ENCODE assay signal across 27 cellular contexts in the genomic region with DNA sequence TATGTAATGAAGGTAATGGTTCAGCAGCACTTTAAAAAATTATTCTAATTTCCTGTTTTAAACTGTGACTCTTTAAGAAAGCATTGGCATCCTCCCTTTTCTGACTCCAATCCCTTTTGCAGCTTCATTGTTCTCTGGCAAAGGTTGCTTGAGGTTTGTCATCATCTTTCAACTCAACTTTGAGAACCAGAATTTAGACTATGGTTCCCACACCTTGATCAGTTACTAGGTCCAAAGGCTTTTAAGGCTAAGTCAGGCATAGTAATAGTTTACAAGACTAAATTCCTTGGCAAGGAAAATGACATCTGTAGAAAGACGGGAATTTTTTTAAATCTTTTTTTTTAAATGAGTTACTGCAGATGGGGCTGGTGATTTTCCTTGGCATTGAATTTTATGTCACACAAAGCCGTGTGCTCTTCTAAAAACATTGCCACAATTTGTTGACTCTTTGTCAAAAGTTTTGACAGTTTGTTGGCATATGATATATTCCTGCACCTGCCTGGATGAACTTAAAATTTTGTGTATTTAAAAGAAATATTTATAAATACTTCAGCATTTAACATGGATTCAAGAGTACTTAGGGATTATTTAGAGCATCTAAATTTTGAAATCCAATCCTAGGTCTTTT.
"Had no signal": no experiment of that assay in that cellular context is flagged by ENCODE, and none has a peak within 500 bp of the region (broad histone marks: within the 10 kb centered on the region; RNA-seq: fewer than 3 reads in every experiment).

No MANE protein-coding gene starts in this region.

- H3K27me3 ChIP-seq: hepatocyte, ovary, right atrium auricular region, spleen, tibial nerve had no signal

- H3K27me3 Mint-ChIP-seq: activated naive CD4-positive, alpha-beta T cell treated with anti-CD3 and anti-CD28 coated beads, Interleukin-2, amount 10 ng/mL, durations not matched to agents 7 days and 5 days; activated naive CD8-positive, alpha-beta T cell treated with anti-CD3 and anti-CD28 coated beads, Interleukin-2, amount 10 ng/mL, durations not matched to agents 7 days and 5 days; effector memory CD8-positive, alpha-beta T cell had no signal

- H3K9me3 Mint-ChIP-seq: activated naive CD8-positive, alpha-beta T cell treated with anti-CD3 and anti-CD28 coated beads, Interleukin-2, amount 10 ng/mL, durations not matched to agents 7 days and 5 days had no signal

- H3K4me3 ChIP-seq: hepatocyte, left ventricle myocardium inferior, lung, ovary, prostate gland, right atrium auricular region, spleen, tibial nerve had no signal

- ATAC-seq: effector memory CD8-positive, alpha-beta T cell; naive thymus-derived CD4-positive, alpha-beta T cell; T-cell had no signal

- H3K4me2 ChIP-seq: hepatocyte had no signal

- H2AFZ ChIP-seq: hepatocyte had no signal

- H3K79me2 ChIP-seq: hepatocyte had no signal

- H3K9me3 ChIP-seq: ovary, prostate gland had no signal

- H3K36me3 ChIP-seq: left ventricle myocardium inferior, ovary, prostate gland, right atrium auricular region, spleen, tibial nerve had no signal

- H3K36me3 Mint-ChIP-seq: activated naive CD4-positive, alpha-beta T cell treated with anti-CD3 and anti-CD28 coated beads, Interleukin-2, amount 10 ng/mL, durations not matched to agents 7 days and 5 days; activated naive CD8-positive, alpha-beta T cell treated with anti-CD3 and anti-CD28 coated beads, Interleukin-2, amount 10 ng/mL, durations not matched to agents 7 days and 5 days; naive thymus-derived CD4-positive, alpha-beta T cell; T-cell had no signal

- H3K27ac ChIP-seq: hepatocyte, left ventricle myocardium inferior, ovary, prostate gland, right atrium auricular region, spleen, tibial nerve had no signal

- H3K27ac Mint-ChIP-seq: activated naive CD4-positive, alpha-beta T cell treated with anti-CD3 and anti-CD28 coated beads, Interleukin-2, amount 10 ng/mL, durations not matched to agents 7 days and 5 days; activated naive CD8-positive, alpha-beta T cell treated with anti-CD3 and anti-CD28 coated beads, Interleukin-2, amount 10 ng/mL, durations not matched to agents 7 days and 5 days; effector memory CD8-positive, alpha-beta T cell; naive thymus-derived CD4-positive, alpha-beta T cell; T-cell; T-helper 2 cell treated with Interferon-gamma antibody and Interleukin-4, amounts not matched to agents 5 μg/mL and 100 μg/mL, for 36 hours had no signal

- H3K4me1 Mint-ChIP-seq: activated naive CD4-positive, alpha-beta T cell treated with anti-CD3 and anti-CD28 coated beads, Interleukin-2, amount 10 ng/mL, durations not matched to agents 7 days and 5 days; activated naive CD8-positive, alpha-beta T cell treated with anti-CD3 and anti-CD28 coated beads, Interleukin-2, amount 10 ng/mL, durations not matched to agents 7 days and 5 days; naive thymus-derived CD4-positive, alpha-beta T cell; T-cell had no signal

- DNase-seq: activated CD4-positive, alpha-beta T cell treated with anti-CD3 and anti-CD28 coated beads for 4 hours; activated CD4-positive, alpha-beta T cell treated with anti-CD3 and anti-CD28 coated beads, Interleukin-2, amount 50 U/mL, for 4 hours; activated CD4-positive, CD25-positive, alpha-beta regulatory T cell; activated CD8-positive, alpha-beta memory T cell treated with anti-CD3 and anti-CD28 coated beads for 24 hours; activated CD8-positive, alpha-beta memory T cell treated with anti-CD3 and anti-CD28 coated beads, Interleukin-2, amount 50 U/mL, for 4 hours; activated gamma-delta T cell; activated naive CD4-positive, alpha-beta T cell treated with anti-CD3 and anti-CD28 coated beads, Interleukin-2, amount 10 ng/mL, durations not matched to agents 7 days and 5 days; activated naive CD8-positive, alpha-beta T cell treated with anti-CD3 and anti-CD28 coated beads, Interleukin-2, amount 10 ng/mL, durations not matched to agents 7 days and 5 days; activated T-cell treated with anti-CD3 and anti-CD28 coated beads, Interleukin-2, amount 50 U/mL, for 1 hour; caudate nucleus; cortex of kidney; effector memory CD8-positive, alpha-beta T cell; glutamatergic neuron; islet precursor cell; left ventricle myocardium inferior; naive thymus-derived CD4-positive, alpha-beta T cell; ovary; spleen; stimulated activated CD4-positive, alpha-beta T cell treated with anti-CD3 and anti-CD28 coated beads, Interleukin-2, amount 100 ng/mL, for 48 hours; stimulated activated naive CD4-positive, alpha-beta T cell treated with Interleukin-2 at 50 U/mL for 16 hours; T-cell had no signal

- H3K4me3 Mint-ChIP-seq: activated naive CD4-positive, alpha-beta T cell treated with anti-CD3 and anti-CD28 coated beads, Interleukin-2, amount 10 ng/mL, durations not matched to agents 7 days and 5 days; activated naive CD8-positive, alpha-beta T cell treated with anti-CD3 and anti-CD28 coated beads, Interleukin-2, amount 10 ng/mL, durations not matched to agents 7 days and 5 days; effector memory CD8-positive, alpha-beta T cell; naive thymus-derived CD4-positive, alpha-beta T cell; T-cell; T-helper 2 cell treated with Interferon-gamma antibody and Interleukin-4, amounts not matched to agents 5 μg/mL and 100 μg/mL, for 36 hours had no signal

- H3K4me1 ChIP-seq: left ventricle myocardium inferior, prostate gland, right atrium auricular region, spleen, tibial nerve had no signal
